Comparison of ENCODE assay signal across 16 cellular contexts in the genomic region with DNA sequence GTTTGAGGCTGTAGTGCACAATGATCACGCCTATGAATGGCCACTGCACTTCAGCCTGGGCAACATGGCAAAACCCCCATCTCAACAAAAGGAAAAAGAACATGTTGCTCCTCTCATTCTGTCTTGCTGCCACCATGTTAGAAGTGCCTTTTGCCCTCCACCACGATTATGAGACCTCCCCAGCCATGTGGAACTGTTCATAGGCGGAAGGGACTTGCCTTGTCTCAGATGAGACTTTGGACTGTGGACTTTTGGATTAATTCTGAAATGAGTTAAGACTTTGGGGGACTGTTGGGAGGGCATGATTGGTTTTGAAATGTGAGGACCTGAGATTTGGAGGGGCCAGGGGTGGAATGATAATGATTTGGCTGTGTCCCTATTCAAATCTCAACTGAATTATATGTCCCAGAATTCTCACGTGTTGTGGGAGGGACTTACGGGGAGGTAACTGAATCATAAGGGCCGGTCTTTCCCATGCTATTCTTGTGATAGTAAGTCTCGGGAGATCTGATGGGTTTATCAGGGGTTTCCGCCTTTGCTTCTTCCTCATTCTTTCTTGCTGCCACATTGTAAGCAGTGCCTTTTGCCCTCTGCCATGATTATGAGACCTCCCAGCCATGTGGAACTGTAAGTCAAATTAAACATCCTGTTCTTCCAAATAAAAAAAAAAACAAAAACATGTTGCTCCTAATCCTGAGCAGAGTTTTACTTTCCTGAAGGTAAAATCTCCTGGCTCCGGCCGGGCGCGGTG.
"Had no signal": no experiment of that assay in that cellular context is flagged by ENCODE, and none has a peak within 500 bp of the region (broad histone marks: within the 10 kb centered on the region; RNA-seq: fewer than 3 reads in every experiment).

No MANE protein-coding gene starts in this region.

- H3K4me1 Mint-ChIP-seq: activated naive CD4-positive, alpha-beta T cell treated with anti-CD3 and anti-CD28 coated beads, Interleukin-2, amount 50 U/mL, for 24 hours; T-cell had no signal

- H3K36me3 ChIP-seq: right atrium auricular region, thoracic aorta had no signal

- DNase-seq: activated CD4-positive, alpha-beta T cell treated with anti-CD3 and anti-CD28 coated beads for 1 hour; activated CD4-positive, alpha-beta T cell treated with anti-CD3 and anti-CD28 coated beads, Interleukin-2, amount 50 U/mL, for 4 hours; activated gamma-delta T cell; cerebellar nuclear complex; effector CD8-positive, alpha-beta T cell; left ventricle myocardium superior; stimulated activated CD4-positive, alpha-beta T cell treated with anti-CD3 and anti-CD28 coated beads, Interleukin-15, amount 100 ng/mL, for 24 hours; stimulated activated CD4-positive, alpha-beta T cell treated with anti-CD3 and anti-CD28 coated beads, Interleukin-4, amount 100 ng/mL, for 1 hour; T-cell had no signal

- H3K9me3 Mint-ChIP-seq: activated naive CD4-positive, alpha-beta T cell treated with anti-CD3 and anti-CD28 coated beads, Interleukin-2, amount 50 U/mL, for 24 hours; T-cell had no signal

- H3K27ac Mint-ChIP-seq: activated naive CD4-positive, alpha-beta T cell treated with anti-CD3 and anti-CD28 coated beads, Interleukin-2, amount 50 U/mL, for 24 hours; T-cell had no signal

- FAIRE-seq: astrocyte, bronchial epithelial cell had no signal

- H3K9me3 ChIP-seq: right atrium auricular region, thoracic aorta had no signal

- H3K27ac ChIP-seq: right atrium auricular region, skin epidermis, thoracic aorta, VCaP had no signal

- H3K4me3 ChIP-seq: right atrium auricular region, skin epidermis, thoracic aorta had no signal

- H3K36me3 Mint-ChIP-seq: activated naive CD4-positive, alpha-beta T cell treated with anti-CD3 and anti-CD28 coated beads, Interleukin-2, amount 50 U/mL, for 24 hours; T-cell had no signal

- H3K27me3 ChIP-seq: right atrium auricular region had no signal

- ATAC-seq: left ventricle myocardium superior, T-cell had no signal

- H3K4me3 Mint-ChIP-seq: activated naive CD4-positive, alpha-beta T cell treated with anti-CD3 and anti-CD28 coated beads, Interleukin-2, amount 50 U/mL, for 24 hours; T-cell had no signal
